In the genomic region with DNA sequence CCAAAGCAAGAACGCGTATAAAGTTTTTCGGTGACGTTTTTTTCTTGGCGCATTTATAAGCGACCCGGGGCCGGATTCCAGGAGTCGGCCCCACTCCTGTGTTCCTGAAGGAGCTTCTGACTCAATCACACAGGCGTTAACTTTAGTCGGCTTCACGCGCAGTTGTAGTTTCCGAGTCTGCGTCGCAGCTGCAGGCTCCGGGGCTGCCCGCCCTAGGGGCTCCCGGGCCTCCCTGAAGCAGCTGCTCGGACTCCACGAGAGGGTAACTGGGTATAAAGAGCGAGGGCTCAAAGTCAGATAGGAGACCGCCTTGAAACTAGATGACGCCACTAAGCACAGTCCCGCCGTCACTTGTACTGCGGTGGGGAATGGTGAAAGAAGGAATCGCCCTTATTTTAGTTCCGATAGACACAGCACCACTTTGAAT, we compare ENCODE assay signal across 1 cellular context.
A peak's percentile ranks its signal among the peaks of the same experiment; 100 is the strongest.
TF ChIP-seq lines count a peak whose summit lies in the region.

No MANE protein-coding gene starts in this region.

TF ChIP-seq in K562, 482 proteins besides CTCF, POLR2A, EP300 and RAD21 (continued from another document):
- TF ChIP-seq, protein P1, sequence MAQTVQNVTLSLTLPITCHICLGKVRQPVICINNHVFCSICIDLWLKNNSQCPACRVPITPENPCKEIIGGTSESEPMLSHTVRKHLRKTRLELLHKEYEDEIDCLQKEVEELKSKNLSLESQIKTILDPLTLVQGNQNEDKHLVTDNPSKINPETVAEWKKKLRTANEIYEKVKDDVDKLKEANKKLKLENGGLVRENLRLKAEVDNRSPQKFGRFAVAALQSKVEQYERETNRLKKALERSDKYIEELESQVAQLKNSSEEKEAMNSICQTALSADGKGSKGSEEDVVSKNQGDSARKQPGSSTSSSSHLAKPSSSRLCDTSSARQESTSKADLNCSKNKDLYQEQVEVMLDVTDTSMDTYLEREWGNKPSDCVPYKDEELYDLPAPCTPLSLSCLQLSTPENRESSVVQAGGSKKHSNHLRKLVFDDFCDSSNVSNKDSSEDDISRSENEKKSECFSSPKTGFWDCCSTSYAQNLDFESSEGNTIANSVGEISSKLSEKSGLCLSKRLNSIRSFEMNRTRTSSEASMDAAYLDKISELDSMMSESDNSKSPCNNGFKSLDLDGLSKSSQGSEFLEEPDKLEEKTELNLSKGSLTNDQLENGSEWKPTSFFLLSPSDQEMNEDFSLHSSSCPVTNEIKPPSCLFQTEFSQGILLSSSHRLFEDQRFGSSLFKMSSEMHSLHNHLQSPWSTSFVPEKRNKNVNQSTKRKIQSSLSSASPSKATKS (CRISPR knock-in tag; IDR thresholded peaks at IDR 0.05), result no peak
- TF ChIP-seq, protein P2, sequence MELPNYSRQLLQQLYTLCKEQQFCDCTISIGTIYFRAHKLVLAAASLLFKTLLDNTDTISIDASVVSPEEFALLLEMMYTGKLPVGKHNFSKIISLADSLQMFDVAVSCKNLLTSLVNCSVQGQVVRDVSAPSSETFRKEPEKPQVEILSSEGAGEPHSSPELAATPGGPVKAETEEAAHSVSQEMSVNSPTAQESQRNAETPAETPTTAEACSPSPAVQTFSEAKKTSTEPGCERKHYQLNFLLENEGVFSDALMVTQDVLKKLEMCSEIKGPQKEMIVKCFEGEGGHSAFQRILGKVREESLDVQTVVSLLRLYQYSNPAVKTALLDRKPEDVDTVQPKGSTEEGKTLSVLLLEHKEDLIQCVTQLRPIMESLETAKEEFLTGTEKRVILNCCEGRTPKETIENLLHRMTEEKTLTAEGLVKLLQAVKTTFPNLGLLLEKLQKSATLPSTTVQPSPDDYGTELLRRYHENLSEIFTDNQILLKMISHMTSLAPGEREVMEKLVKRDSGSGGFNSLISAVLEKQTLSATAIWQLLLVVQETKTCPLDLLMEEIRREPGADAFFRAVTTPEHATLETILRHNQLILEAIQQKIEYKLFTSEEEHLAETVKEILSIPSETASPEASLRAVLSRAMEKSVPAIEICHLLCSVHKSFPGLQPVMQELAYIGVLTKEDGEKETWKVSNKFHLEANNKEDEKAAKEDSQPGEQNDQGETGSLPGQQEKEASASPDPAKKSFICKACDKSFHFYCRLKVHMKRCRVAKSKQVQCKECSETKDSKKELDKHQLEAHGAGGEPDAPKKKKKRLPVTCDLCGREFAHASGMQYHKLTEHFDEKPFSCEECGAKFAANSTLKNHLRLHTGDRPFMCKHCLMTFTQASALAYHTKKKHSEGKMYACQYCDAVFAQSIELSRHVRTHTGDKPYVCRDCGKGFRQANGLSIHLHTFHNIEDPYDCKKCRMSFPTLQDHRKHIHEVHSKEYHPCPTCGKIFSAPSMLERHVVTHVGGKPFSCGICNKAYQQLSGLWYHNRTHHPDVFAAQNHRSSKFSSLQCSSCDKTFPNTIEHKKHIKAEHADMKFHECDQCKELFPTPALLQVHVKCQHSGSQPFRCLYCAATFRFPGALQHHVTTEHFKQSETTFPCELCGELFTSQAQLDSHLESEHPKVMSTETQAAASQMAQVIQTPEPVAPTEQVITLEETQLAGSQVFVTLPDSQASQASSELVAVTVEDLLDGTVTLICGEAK (IDR thresholded peaks at IDR 0.05), result peak; percentile 75
- TF ChIP-seq, protein P2 (CRISPR knock-in tag; IDR thresholded peaks at IDR 0.05), result no peak
- TF ChIP-seq STAT5B (CRISPR knock-in tag; IDR thresholded peaks at IDR 0.05) (no peak), ZNF778 (CRISPR knock-in tag; IDR thresholded peaks at IDR 0.05) (no peak), POLR2H (tag; IDR thresholded peaks at IDR 0.05; ENCODE audit: low read depth) (peak; percentile 13; the same call in 1 of the 2 replicates), ZNF644 (tag; IDR thresholded peaks at IDR 0.05; ENCODE audit: low read depth) (0 out of 2 replicates have a peak, but pooled peaks have one; percentile 70), HDAC8 (tag; IDR thresholded peaks at IDR 0.05) (no peak), ZNF408 (CRISPR knock-in tag; IDR thresholded peaks at IDR 0.05; ENCODE audit: low read depth) (no peak), JUND (IDR thresholded peaks at IDR 0.05; ENCODE audit: borderline replicate concordance, low read depth, low read length) (peak; percentile 2; the same call in 1 of the 2 replicates), JUND (tag; IDR thresholded peaks at IDR 0.05; ENCODE audit: borderline replicate concordance, low read depth, low read length) (no peak), KDM2B (CRISPR knock-in tag; IDR thresholded peaks at IDR 0.05) (0 out of 2 replicates have a peak, but pooled peaks have one; percentile 39), KHSRP (IDR thresholded peaks at IDR 0.05) (0 out of 2 replicates have a peak, but pooled peaks have one; percentile 13)
- TF ChIP-seq, protein P3, sequence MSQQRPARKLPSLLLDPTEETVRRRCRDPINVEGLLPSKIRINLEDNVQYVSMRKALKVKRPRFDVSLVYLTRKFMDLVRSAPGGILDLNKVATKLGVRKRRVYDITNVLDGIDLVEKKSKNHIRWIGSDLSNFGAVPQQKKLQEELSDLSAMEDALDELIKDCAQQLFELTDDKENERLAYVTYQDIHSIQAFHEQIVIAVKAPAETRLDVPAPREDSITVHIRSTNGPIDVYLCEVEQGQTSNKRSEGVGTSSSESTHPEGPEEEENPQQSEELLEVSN (IDR thresholded peaks at IDR 0.05; ENCODE audit: borderline replicate concordance in 1 of 2, extremely low read depth in 1 of 2, insufficient read depth in 1 of 2, insufficient read length in 1 of 2, low read depth in 1 of 2, low read length in 1 of 2, poor library complexity in 1 of 2, severe bottlenecking in 1 of 2), result peak in 1 of 2 experiments; percentile 35
- TF ChIP-seq, protein P4, sequence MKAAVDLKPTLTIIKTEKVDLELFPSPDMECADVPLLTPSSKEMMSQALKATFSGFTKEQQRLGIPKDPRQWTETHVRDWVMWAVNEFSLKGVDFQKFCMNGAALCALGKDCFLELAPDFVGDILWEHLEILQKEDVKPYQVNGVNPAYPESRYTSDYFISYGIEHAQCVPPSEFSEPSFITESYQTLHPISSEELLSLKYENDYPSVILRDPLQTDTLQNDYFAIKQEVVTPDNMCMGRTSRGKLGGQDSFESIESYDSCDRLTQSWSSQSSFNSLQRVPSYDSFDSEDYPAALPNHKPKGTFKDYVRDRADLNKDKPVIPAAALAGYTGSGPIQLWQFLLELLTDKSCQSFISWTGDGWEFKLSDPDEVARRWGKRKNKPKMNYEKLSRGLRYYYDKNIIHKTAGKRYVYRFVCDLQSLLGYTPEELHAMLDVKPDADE (conservative IDR thresholded peaks at IDR 0.05; ENCODE audit: control insufficient read depth, low read depth, low read length), result 0 out of 2 replicates have a peak, but pooled peaks have one; percentile 16
- TF ChIP-seq, protein P5, sequence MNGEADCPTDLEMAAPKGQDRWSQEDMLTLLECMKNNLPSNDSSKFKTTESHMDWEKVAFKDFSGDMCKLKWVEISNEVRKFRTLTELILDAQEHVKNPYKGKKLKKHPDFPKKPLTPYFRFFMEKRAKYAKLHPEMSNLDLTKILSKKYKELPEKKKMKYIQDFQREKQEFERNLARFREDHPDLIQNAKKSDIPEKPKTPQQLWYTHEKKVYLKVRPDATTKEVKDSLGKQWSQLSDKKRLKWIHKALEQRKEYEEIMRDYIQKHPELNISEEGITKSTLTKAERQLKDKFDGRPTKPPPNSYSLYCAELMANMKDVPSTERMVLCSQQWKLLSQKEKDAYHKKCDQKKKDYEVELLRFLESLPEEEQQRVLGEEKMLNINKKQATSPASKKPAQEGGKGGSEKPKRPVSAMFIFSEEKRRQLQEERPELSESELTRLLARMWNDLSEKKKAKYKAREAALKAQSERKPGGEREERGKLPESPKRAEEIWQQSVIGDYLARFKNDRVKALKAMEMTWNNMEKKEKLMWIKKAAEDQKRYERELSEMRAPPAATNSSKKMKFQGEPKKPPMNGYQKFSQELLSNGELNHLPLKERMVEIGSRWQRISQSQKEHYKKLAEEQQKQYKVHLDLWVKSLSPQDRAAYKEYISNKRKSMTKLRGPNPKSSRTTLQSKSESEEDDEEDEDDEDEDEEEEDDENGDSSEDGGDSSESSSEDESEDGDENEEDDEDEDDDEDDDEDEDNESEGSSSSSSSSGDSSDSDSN (IDR thresholded peaks at IDR 0.05; ENCODE audit: borderline replicate concordance in 1 of 2, low read depth in 2 of 2, low read length in 2 of 2), result peak in 1 of 2 experiments; percentile 83; a peak in 2 of 4 replicates
- TF ChIP-seq, protein P6, sequence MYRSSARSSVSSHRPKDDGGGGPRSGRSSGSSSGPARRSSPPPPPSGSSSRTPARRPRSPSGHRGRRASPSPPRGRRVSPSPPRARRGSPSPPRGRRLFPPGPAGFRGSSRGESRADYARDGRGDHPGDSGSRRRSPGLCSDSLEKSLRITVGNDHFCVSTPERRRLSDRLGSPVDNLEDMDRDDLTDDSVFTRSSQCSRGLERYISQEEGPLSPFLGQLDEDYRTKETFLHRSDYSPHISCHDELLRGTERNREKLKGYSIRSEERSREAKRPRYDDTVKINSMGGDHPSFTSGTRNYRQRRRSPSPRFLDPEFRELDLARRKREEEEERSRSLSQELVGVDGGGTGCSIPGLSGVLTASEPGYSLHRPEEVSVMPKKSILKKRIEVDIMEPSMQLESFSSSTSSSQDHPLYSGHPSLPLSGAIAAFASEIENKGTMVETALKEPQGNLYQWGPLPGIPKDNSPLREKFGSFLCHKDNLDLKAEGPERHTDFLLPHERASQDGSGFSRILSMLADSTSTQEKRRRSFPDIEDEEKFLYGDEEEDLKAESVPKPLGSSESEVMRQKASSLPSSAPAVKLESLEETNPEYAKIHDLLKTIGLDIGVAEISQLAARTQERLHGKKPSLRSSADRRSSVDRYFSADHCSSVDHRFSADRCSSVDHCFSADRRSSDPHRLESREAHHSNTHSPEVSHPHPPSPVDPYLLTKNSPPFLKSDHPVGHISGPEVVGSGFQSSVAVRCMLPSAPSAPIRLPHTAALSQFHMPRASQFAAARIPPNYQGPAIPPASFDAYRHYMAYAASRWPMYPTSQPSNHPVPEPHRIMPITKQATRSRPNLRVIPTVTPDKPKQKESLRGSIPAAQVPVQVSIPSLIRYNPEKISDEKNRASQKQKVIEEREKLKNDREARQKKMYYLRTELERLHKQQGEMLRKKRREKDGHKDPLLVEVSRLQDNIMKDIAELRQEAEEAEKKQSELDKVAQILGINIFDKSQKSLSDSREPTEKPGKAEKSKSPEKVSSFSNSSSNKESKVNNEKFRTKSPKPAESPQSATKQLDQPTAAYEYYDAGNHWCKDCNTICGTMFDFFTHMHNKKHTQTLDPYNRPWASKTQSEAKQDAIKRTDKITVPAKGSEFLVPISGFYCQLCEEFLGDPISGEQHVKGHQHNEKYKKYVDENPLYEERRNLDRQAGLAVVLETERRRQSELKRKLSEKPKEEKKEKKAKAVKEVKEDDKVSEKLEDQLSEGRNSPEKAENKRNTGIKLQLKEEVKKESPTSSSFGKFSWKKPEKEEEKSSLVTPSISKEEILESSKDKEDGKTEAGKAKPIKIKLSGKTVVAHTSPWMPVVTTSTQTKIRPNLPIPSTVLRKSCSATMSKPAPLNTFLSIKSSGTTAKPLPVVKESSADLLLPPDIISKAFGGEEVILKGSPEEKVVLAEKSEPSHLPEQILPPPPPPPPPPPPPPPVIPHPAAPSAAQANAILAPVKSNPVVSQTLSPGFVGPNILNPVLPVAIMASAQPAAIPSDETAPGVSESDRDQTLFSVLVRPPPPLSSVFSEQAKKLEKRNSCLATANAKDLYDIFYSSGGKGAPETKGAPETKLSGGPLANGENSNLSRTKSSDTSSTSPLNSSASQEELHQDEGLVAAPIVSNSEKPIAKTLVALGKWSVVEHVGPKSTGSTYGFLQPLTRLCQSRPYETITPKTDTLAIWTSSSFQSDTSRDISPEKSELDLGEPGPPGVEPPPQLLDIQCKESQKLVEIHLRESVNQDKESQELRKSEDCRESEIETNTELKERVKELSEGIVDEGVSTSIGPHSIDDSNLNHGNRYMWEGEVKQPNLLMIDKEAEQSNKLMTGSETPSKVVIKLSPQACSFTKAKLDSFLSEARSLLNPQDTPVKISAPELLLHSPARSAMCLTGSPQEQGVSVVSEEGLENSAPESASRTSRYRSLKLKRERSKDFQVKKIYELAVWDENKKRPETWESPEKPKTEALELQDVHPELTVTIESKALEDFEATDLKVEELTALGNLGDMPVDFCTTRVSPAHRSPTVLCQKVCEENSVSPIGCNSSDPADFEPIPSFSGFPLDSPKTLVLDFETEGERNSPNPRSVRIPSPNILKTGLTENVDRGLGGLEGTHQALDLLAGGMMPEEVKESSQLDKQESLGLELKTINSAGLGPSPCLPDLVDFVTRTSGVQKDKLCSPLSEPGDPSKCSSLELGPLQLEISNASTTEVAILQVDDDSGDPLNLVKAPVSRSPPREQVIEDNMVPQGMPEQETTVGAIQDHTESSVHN (IDR thresholded peaks at IDR 0.05; ENCODE audit: borderline replicate concordance in 1 of 2, low read depth in 1 of 2), result 0 out of 4 replicates have a peak, but pooled peaks of 1 of the 2 experiments have one; percentile 15
- TF ChIP-seq, protein P7, sequence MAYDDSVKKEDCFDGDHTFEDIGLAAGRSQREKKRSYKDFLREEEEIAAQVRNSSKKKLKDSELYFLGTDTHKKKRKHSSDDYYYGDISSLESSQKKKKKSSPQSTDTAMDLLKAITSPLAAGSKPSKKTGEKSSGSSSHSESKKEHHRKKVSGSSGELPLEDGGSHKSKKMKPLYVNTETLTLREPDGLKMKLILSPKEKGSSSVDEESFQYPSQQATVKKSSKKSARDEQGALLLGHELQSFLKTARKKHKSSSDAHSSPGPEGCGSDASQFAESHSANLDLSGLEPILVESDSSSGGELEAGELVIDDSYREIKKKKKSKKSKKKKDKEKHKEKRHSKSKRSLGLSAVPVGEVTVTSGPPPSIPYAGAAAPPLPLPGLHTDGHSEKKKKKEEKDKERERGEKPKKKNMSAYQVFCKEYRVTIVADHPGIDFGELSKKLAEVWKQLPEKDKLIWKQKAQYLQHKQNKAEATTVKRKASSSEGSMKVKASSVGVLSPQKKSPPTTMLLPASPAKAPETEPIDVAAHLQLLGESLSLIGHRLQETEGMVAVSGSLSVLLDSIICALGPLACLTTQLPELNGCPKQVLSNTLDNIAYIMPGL (CRISPR knock-in tag; IDR thresholded peaks at IDR 0.05), result no peak
